Comparison of ENCODE assay signal across 12 cellular contexts in genomic region chr9:18396102-18396728, GRCh38.
DNase-seq lines count a peak whose midpoint lies in the region; ATAC-seq and TF ChIP-seq lines count a peak whose summit lies in the region.
"Had no signal": no experiment of that assay in that cellular context is flagged by ENCODE, and none has a peak within 500 bp of the region (broad histone marks: within the 10 kb centered on the region; RNA-seq: fewer than 3 reads in every experiment).

No MANE protein-coding gene starts in this region.

- no TSS peak for BruUV-seq in MCF 10A (replicated peaks; lab: Mats Ljungman, UMichigan)

- H3K4me1 Mint-ChIP-seq in MCF 10A (ENCODE audit: insufficient read depth, unreplicated experiment) = peaks cover 24% of the 10 kb centered on the region
- H3K4me1 Mint-ChIP-seq: CD4-positive, CD25-positive, alpha-beta regulatory T cell had no signal

- H3K36me3 Mint-ChIP-seq in MCF 10A (ENCODE audit: insufficient read depth, unreplicated experiment) = no peaks in the 10 kb centered on the region
- H3K36me3 Mint-ChIP-seq: CD4-positive, CD25-positive, alpha-beta regulatory T cell had no signal

- H3K36me3 ChIP-seq in breast epithelium = no peaks in the 10 kb centered on the region
- no peaks in the 10 kb centered on the region for H3K36me3 ChIP-seq in lower lobe of right lung
- no peaks in the 10 kb centered on the region for H3K36me3 ChIP-seq in psoas muscle (ENCODE audit: insufficient read depth in 1 of 2, low read depth in 1 of 2)

- intact Hi-C loops in MCF 10A (cut with micrococcal nuclease) (loop anchor here (5.0 kb wide), 1 partner anchor 584 kb away; no protein-coding TSS in a partner anchor), breast epithelium (cut with DNase I; ENCODE audit: low total_unique reads) (no loop called here), lower lobe of right lung (cut with DNase I) (no loop called here), psoas muscle (cut with DNase I) (no loop called here)

- H3K4me1 ChIP-seq in breast epithelium (peaks cover 0 to 9% of the 10 kb centered on the region in 2 donors), lower lobe of right lung (peaks cover 5% of the 10 kb centered on the region), psoas muscle (no peaks in the 10 kb centered on the region)

- H3K9me3 Mint-ChIP-seq in MCF 10A (ENCODE audit: unreplicated experiment) = no peaks in the 10 kb centered on the region
- H3K9me3 Mint-ChIP-seq: CD4-positive, CD25-positive, alpha-beta regulatory T cell had no signal

- CTCF ChIA-PET in MCF 10A (lab: Yijun Ruan, JAX) = interaction anchor here (0.6 to 2.0 kb wide), 7 partner anchors 21 to 141 kb away, joined by 3 to 10 read pairs (median 4); no protein-coding TSS in a partner anchor

- no peaks in the 10 kb centered on the region for H3K9me3 ChIP-seq in breast epithelium
- no peaks in the 10 kb centered on the region for H3K9me3 ChIP-seq in lower lobe of right lung
- no peaks in the 10 kb centered on the region for H3K9me3 ChIP-seq in psoas muscle

- H3K4me3 ChIP-seq in breast epithelium (no peak overlapping the region), epithelial cell of esophagus (ENCODE audit: low read length) (no peak overlapping the region), lower lobe of right lung (no peak overlapping the region), psoas muscle (no peak overlapping the region)

- H3K27me3 ChIP-seq in breast epithelium (no peaks in the 10 kb centered on the region), lower lobe of right lung (ENCODE audit: low read depth) (no peaks in the 10 kb centered on the region), psoas muscle (ENCODE audit: insufficient read depth in 3 of 3, low read length in 2 of 3) (no peaks in the 10 kb centered on the region)

- POLR2A ChIA-PET in MCF 10A (lab: Yijun Ruan, JAX) = interaction anchor here (1.4 kb wide), 1 partner anchor 122 kb away, joined by 4 read pairs; no protein-coding TSS in a partner anchor

- no peaks in the 10 kb centered on the region for H3K27me3 Mint-ChIP-seq in MCF 10A (ENCODE audit: insufficient read depth, unreplicated experiment)

- TF ChIP-seq POLR2A in breast epithelium (IDR thresholded peaks at IDR 0.05) = no peak

- H3K4me3 Mint-ChIP-seq in MCF 10A (ENCODE audit: unreplicated experiment) = no peak overlapping the region
- H3K4me3 Mint-ChIP-seq: CD4-positive, CD25-positive, alpha-beta regulatory T cell had no signal

- no peak for ATAC-seq in lower lobe of right lung
- ATAC-seq in psoas muscle = no peak
- ATAC-seq in HG02884 (IDR thresholded peaks at IDR 0.05; ENCODE audit: unreplicated experiment) = no peak

- peak; percentile 21 for TF ChIP-seq CTCF in MCF 10A (IDR thresholded peaks at IDR 0.05; ENCODE audit: unreplicated experiment)
- TF ChIP-seq CTCF in breast epithelium (IDR thresholded peaks at IDR 0.05) = no peak
- no peak for TF ChIP-seq CTCF in epithelial cell of esophagus (IDR thresholded peaks at IDR 0.05; ENCODE audit: insufficient read depth, low read depth, low read length, missing control alignments)
- TF ChIP-seq CTCF in lower lobe of right lung (IDR thresholded peaks at IDR 0.05) = no peak
- TF ChIP-seq CTCF in psoas muscle (IDR thresholded peaks at IDR 0.05) = no peak

- DNase-seq in MCF 10A (ENCODE audit: unreplicated experiment) = peak; percentile 45
- DNase-seq in breast epithelium (ENCODE audit: low spot score in 2 of 2) = no peak
- peak; percentile 45 for DNase-seq in NCI-H774 (lab: John Stamatoyannopoulos, UW)
- peak; percentile 33 for DNase-seq in epithelial cell of esophagus (ENCODE audit: low read depth)
- DNase-seq in lower lobe of right lung = no peak
- no peak for DNase-seq in psoas muscle
- DNase-seq in iPS-NIHi7 (ENCODE audit: extremely low spot score) = no peak
- DNase-seq: activated T-cell treated with anti-CD3 and anti-CD28 coated beads for 4 hours; CD4-positive, CD25-positive, alpha-beta regulatory T cell; NCI-H446 treated with DMSO at 0.1 percent for 48 hours; stimulated activated CD4-positive, alpha-beta T cell treated with anti-CD3 and anti-CD28 coated beads, Interleukin-12 subunit alpha, Interleukin-12 subunit beta, amount 100 ng/mL, for 4 hours had no signal

- no peak overlapping the region for H3K27ac ChIP-seq in breast epithelium
- H3K27ac ChIP-seq in lower lobe of right lung = no peak overlapping the region
- no peak overlapping the region for H3K27ac ChIP-seq in psoas muscle

- H3K27ac Mint-ChIP-seq in MCF 10A (ENCODE audit: low read depth, unreplicated experiment) = no peak overlapping the region
- H3K27ac Mint-ChIP-seq: CD4-positive, CD25-positive, alpha-beta regulatory T cell had no signal

Comparison
In these comparisons a context has a peak if more than half of its experiments do, and no peak if none do; other contexts are left out.
1. DNase-seq: peak in MCF 10A (single experiment), NCI-H774 (single experiment) and epithelial cell of esophagus (single experiment); none in breast epithelium (0 of 2), lower lobe of right lung (single experiment), psoas muscle (0 of 2) and iPS-NIHi7 (single experiment).